In the genomic region with DNA sequence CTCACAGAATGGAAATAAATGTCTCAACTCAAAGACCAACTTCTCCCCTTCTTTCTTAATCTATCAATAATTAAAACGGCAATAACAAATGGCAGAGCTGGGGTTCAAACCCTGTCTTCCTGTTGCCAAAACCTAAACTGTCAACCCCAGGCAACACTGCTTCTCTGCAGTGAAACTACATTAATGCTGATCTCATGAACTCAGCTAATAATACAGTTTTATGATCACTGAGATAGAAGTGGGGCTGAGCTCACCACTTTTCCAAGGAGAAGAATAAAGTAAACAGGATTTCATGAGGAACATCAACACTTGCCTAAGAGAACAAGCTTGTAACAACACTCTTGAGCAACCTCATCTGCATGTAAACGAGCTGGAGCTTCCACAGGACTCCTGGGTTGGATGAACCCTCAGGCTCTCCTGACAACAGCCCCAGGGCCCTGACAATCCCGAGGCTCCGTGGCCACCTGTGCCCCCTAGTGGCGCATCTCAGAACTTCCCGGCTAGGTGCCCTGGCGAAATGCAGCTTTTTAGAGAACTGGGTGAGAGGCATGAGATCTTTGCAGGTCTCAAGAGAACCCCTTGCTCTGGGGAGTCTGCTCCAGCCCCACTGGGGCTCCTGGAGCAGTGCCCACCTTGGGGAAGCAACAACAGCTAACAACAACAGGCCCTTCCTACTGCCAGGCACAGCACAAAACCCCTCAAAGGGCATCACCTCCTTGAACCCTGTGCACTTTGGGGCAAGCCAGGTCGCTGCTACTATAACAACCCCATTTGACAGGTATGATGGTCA, we compare ENCODE assay signal across 8 cellular contexts.
DNase-seq lines count a peak whose midpoint lies in the region; ATAC-seq and TF ChIP-seq lines count a peak whose summit lies in the region.

No MANE protein-coding gene starts in this region.

- H3K27me3 ChIP-seq in Panc1 (ENCODE audit: control insufficient read depth, insufficient read depth, low read length) (no peaks in the 10 kb centered on the region), neuronal stem cell (ENCODE audit: control insufficient read depth in 3 of 3, insufficient read depth in 3 of 3, low read depth in 1 of 3, low read length in 3 of 3) (no peaks in the 10 kb centered on the region)

- no peak overlapping the region for H2BK5ac ChIP-seq in neuronal stem cell (ENCODE audit: low read length)

- H3K27ac ChIP-seq in Panc1 (ENCODE audit: low read length) (no peak overlapping the region), neuronal stem cell (replicated peaks; ENCODE audit: low read length) (no peak overlapping the region), substantia nigra (ENCODE audit: low read depth, low read length, poor library complexity, severe bottlenecking) (no peak overlapping the region)

- no peak overlapping the region for H3K14ac ChIP-seq in neuronal stem cell (ENCODE audit: low read length)

- WGBS in neuronal stem cell (ENCODE audit: extremely low coverage in 2 of 2, insufficient read length in 2 of 2, insufficient replicate concordance in 1 of 2), 2 donors = no CpG with 5 or more reads among the region's 8 CpGs

- no peaks in the 10 kb centered on the region for H3K27me3 Mint-ChIP-seq in activated T-cell treated with anti-CD3 and anti-CD28 coated beads, Interleukin-2, amount 50 U/mL, for 72 hours (ENCODE audit: low read depth)

- H3K23ac ChIP-seq in neuronal stem cell (ENCODE audit: low read depth, low read length, poor library complexity) = no peak overlapping the region

- no peak overlapping the region for H3K4me3 Mint-ChIP-seq in activated T-cell treated with anti-CD3 and anti-CD28 coated beads, Interleukin-2, amount 50 U/mL, for 72 hours

- H3K18ac ChIP-seq in neuronal stem cell (ENCODE audit: low read length) = no peak overlapping the region

- H2BK12ac ChIP-seq in neuronal stem cell (ENCODE audit: low read length) = no peak overlapping the region

- intact Hi-C loops in Panc1 (cut with micrococcal nuclease; ENCODE audit: unreplicated experiment) = loop anchor here (1.0 kb wide), 1 partner anchor 87 kb away; no protein-coding TSS in a partner anchor

- CTCF ChIA-PET in Panc1 (lab: Charles Lee) = interaction anchor here (0.5 to 2.2 kb wide), 14 partner anchors 11 to 193 kb away, joined by 3 to 16 read pairs (median 4); a partner anchor contains a TSS

- H2BK120ac ChIP-seq in neuronal stem cell (ENCODE audit: low read depth, low read length) = no peak overlapping the region

- TF ChIP-seq CTCF in Panc1 (IDR thresholded peaks at IDR 0.05) = peak; percentile 99

- DNase-seq in AG20443 (ENCODE audit: low spot score) (peak; percentile 92), Panc1 (ENCODE audit: low read depth, low spot score) (peak; percentile 42), fibroblast of peridontal ligament (ENCODE audit: extremely low read depth) (peak; percentile 73), neuronal stem cell (ENCODE audit: low spot score) (peak; percentile 65), substantia nigra (lab: John Stamatoyannopoulos, UW) (peak in 47 of 49 donors; percentile 28 to 85 (median 72))
- peak; percentile 77 to 81 for DNase-seq in activated T-cell treated with anti-CD3 and anti-CD28 coated beads, Interleukin-2, amount 50 U/mL, for 72 hours

- H2BK15ac ChIP-seq in neuronal stem cell (ENCODE audit: low read length) = no peak overlapping the region

- no peak overlapping the region for H4K91ac ChIP-seq in neuronal stem cell (ENCODE audit: low read depth, low read length, poor library complexity)

- no peaks in the 10 kb centered on the region for H3K4me1 Mint-ChIP-seq in activated T-cell treated with anti-CD3 and anti-CD28 coated beads, Interleukin-2, amount 50 U/mL, for 72 hours (ENCODE audit: low read depth)

- H3K27ac Mint-ChIP-seq in activated T-cell treated with anti-CD3 and anti-CD28 coated beads, Interleukin-2, amount 50 U/mL, for 72 hours = no peak overlapping the region

- no peak overlapping the region for H3K4ac ChIP-seq in neuronal stem cell (ENCODE audit: low read length)

- no peak overlapping the region for H4K8ac ChIP-seq in neuronal stem cell (ENCODE audit: low read depth, low read length)

- in situ Hi-C loops in Panc1 (cut with HindIII; ENCODE audit: low pct_unique_long_range_greater_than_20kb, low sequenced_read_pairs) = no loop called here

- no peak overlapping the region for H3K9ac ChIP-seq in neuronal stem cell (ENCODE audit: low read depth, low read length, poor library complexity)

- peak overlapping the region; percentile 31 for H2AFZ ChIP-seq in neuronal stem cell (ENCODE audit: low read length)

- H2AK5ac ChIP-seq in neuronal stem cell (ENCODE audit: low read depth, low read length) = no peak overlapping the region

- no peaks in the 10 kb centered on the region for H3K9me3 Mint-ChIP-seq in activated T-cell treated with anti-CD3 and anti-CD28 coated beads, Interleukin-2, amount 50 U/mL, for 72 hours

- H3K36me3 Mint-ChIP-seq in activated T-cell treated with anti-CD3 and anti-CD28 coated beads, Interleukin-2, amount 50 U/mL, for 72 hours (ENCODE audit: insufficient read depth in 2 of 2) = no peaks in the 10 kb centered on the region

- no TSS peak for BruUV-seq in Panc1 (replicated peaks; lab: Mats Ljungman, UMichigan)

- H3K9me3 ChIP-seq in Panc1 (ENCODE audit: control insufficient read depth, insufficient read depth, low read depth, low read length) = no peaks in the 10 kb centered on the region
- no peaks in the 10 kb centered on the region for H3K9me3 ChIP-seq in neuronal stem cell (replicated peaks in 1 of 2; ENCODE audit: control insufficient read depth in 2 of 2, insufficient read depth in 1 of 2, low read depth in 1 of 2, low read length in 2 of 2)

- H3K36me3 ChIP-seq in Panc1 (ENCODE audit: control insufficient read depth, insufficient read depth, low read length) = no peaks in the 10 kb centered on the region
- H3K36me3 ChIP-seq in neuronal stem cell (replicated peaks in 1 of 2; ENCODE audit: control insufficient read depth in 2 of 2, insufficient read depth in 2 of 2, low read length in 2 of 2) = no peaks in the 10 kb centered on the region

- H3K4me2 ChIP-seq in neuronal stem cell (ENCODE audit: insufficient read depth, low read length, poor library complexity, severe bottlenecking) = no peak overlapping the region

- ATAC-seq in GM18907 (IDR thresholded peaks at IDR 0.05; ENCODE audit: unreplicated experiment) (peak; percentile 59), HG03469 (IDR thresholded peaks at IDR 0.05; ENCODE audit: unreplicated experiment) (peak; percentile 51), Panc1 (peak; percentile 90)
- peak; percentile 82 to 84 for ATAC-seq in activated T-cell treated with anti-CD3 and anti-CD28 coated beads, Interleukin-2, amount 50 U/mL, for 72 hours (replicated peaks in 1 of 2)

- no peaks in the 10 kb centered on the region for H3K79me1 ChIP-seq in neuronal stem cell (ENCODE audit: low read depth, low read length)

- POLR2A ChIA-PET in Panc1 (lab: Charles Lee) = interaction anchor here (0.6 to 0.7 kb wide), 2 partner anchors 67 to 211 kb away, joined by 3 to 8 read pairs; no protein-coding TSS in a partner anchor

- no peaks in the 10 kb centered on the region for H3K4me1 ChIP-seq in Panc1 (ENCODE audit: control insufficient read depth, insufficient read depth, low read length)
- H3K4me1 ChIP-seq in neuronal stem cell (ENCODE audit: control insufficient read depth in 2 of 2, insufficient read depth in 1 of 2, low read depth in 1 of 2, low read length in 2 of 2) = peaks cover 2 to 4% of the 10 kb centered on the region in 2 donors

- H3K4me3 ChIP-seq in Panc1 (ENCODE audit: low read depth in 2 of 2, low read length in 2 of 2) = no peak overlapping the region
- no peak overlapping the region for H3K4me3 ChIP-seq in neuronal stem cell (ENCODE audit: low read length in 2 of 2)

Comparison
In these comparisons a context has a peak if more than half of its experiments do, and no peak if none do; other contexts are left out.
1. DNase-seq: peak in every context shown above with its lines; median percentile 92 in AG20443; 79 in activated T-cell treated with anti-CD3 and anti-CD28 coated beads, Interleukin-2, amount 50 U/mL, for 72 hours; 73 in fibroblast of peridontal ligament; 72 in substantia nigra; 65 in neuronal stem cell; 42 in Panc1.